8 cellular contexts compared by ENCODE assay signal in the genomic region with DNA sequence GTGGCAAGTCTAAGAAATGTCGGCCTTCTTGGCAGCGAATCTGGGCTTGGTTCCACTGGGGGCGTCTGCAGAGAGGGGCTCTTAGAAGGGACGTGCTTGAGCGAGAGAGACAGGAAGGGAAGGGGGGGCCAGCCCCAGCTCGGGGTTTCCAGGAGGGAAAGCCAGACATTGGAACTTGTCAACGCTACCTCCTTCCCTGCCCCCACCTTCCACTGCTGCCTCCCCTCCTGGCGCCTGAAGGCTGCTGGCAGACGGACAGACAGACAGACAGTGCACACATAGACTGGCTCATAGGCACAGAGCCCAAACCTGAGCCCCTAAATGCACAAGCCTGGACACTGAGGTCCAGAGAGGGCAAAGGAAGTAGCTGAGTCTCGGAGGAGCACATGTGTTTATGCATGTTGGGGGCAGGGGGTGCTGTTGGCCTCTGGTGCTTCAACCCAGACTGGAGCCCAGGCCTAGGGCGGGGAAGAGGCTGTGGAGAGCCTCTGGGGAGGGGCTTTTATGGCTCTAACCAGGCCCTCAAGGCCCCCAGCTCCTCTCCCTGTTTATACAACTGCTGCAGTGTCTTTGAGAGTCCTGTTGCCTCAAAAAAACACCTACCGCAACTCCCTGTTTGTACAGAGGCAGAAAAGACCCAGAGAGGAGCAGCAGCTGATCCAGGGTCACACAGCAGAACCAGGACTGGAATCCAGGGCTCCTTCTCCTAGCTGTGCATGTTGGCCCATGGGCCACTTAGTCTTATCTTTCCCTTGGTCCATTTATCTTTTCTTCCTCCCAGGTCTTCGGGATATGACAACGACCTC. TPM values are rescaled to one million over a fixed set of nuclear protein-coding genes. Genes with fewer than 3 reads are reported as not detected.
DNase-seq lines count a peak whose midpoint lies in the region; ATAC-seq and TF ChIP-seq lines count a peak whose summit lies in the region.

No MANE protein-coding gene starts in this region.

- H3K9me3 Mint-ChIP-seq in activated T-cell treated with anti-CD3 and anti-CD28 coated beads, Interleukin-2, amount 50 U/mL, for 4 hours: no peaks in the 10 kb centered on the region

- no peaks in the 10 kb centered on the region for H3K9me3 ChIP-seq in skeletal muscle tissue (ENCODE audit: control insufficient read depth in 3 of 3, low read length in 3 of 3)

- peak overlapping the region; percentile 9 for H3K4me3 ChIP-seq in fibroblast of the aortic adventitia (ENCODE audit: low read depth, low read length)
- peak overlapping the region; percentile 56 to 68 (median 66) for H3K4me3 ChIP-seq in skeletal muscle tissue (ENCODE audit: low read length in 3 of 3)

- ATAC-seq in activated T-cell treated with anti-CD3 and anti-CD28 coated beads, Interleukin-2, amount 50 U/mL, for 4 hours: peak; percentile 27 to 35

- DNase-seq in DMS79 (lab: John Stamatoyannopoulos, UW) (peak; percentile 74), NCI-H446 treated with DMSO at 0.1 percent for 48 hours (lab: John Stamatoyannopoulos, UW) (peak; percentile 86), fibroblast of the aortic adventitia (ENCODE audit: low read depth) (peak; percentile 51), AG08396 (ENCODE audit: low spot score) (no peak), NCI-H226 (no peak), NOMO-1 treated with dmso at 0.1 percent for 144 hours (lab: John Stamatoyannopoulos, UW; ENCODE audit: unreplicated experiment) (no peak)
- DNase-seq in activated T-cell treated with anti-CD3 and anti-CD28 coated beads, Interleukin-2, amount 50 U/mL, for 4 hours: peak; percentile 44

- H3K4me1 ChIP-seq in skeletal muscle tissue (ENCODE audit: control insufficient read depth in 3 of 3, insufficient read depth in 3 of 3, low read length in 3 of 3): peaks cover 85 to 93% (median 86%) of the 10 kb centered on the region in 3 donors

- TF ChIP-seq CTCF in fibroblast of the aortic adventitia (IDR thresholded peaks at IDR 0.05; ENCODE audit: insufficient read depth, low read length): peak; percentile 38

- H3K4me1 Mint-ChIP-seq in activated T-cell treated with anti-CD3 and anti-CD28 coated beads, Interleukin-2, amount 50 U/mL, for 4 hours (ENCODE audit: low read depth): peaks cover 75% of the 10 kb centered on the region

- H3K27ac ChIP-seq in skeletal muscle tissue (ENCODE audit: low read depth, low read length): peak overlapping the region; percentile 93

- no peaks in the 10 kb centered on the region for H3K36me3 Mint-ChIP-seq in activated T-cell treated with anti-CD3 and anti-CD28 coated beads, Interleukin-2, amount 50 U/mL, for 4 hours (ENCODE audit: insufficient read depth)

- H3K27me3 ChIP-seq in skeletal muscle tissue (ENCODE audit: control insufficient read depth in 3 of 3, insufficient read depth in 3 of 3, low read length in 3 of 3): no peaks in the 10 kb centered on the region

- peak overlapping the region; percentile 89 for H3K4me3 Mint-ChIP-seq in activated T-cell treated with anti-CD3 and anti-CD28 coated beads, Interleukin-2, amount 50 U/mL, for 4 hours

- H3K9ac ChIP-seq in skeletal muscle tissue (ENCODE audit: low read depth in 1 of 3, low read length in 3 of 3): peak overlapping the region; percentile 40 to 79 (median 52)

- H3K36me3 ChIP-seq in skeletal muscle tissue (ENCODE audit: control insufficient read depth in 3 of 3, insufficient read depth in 3 of 3, low read length in 3 of 3): no peaks in the 10 kb centered on the region

- no peaks in the 10 kb centered on the region for H3K27me3 Mint-ChIP-seq in activated T-cell treated with anti-CD3 and anti-CD28 coated beads, Interleukin-2, amount 50 U/mL, for 4 hours (ENCODE audit: low read depth)

RNA-seq across cellular contexts. Expression of a gene that starts 33.1 kb away (rescaled TPM):
- 10 to 100 TPM; 82.2 to 98.7 (median 87.1) TPM for total RNA-seq in activated T-cell treated with anti-CD3 and anti-CD28 coated beads, Interleukin-2, amount 50 U/mL, for 4 hours
- total RNA-seq in fibroblast of the aortic adventitia (ENCODE audit: low replicate concordance) (33.0 and 37.9 TPM in 2 replicates), skeletal muscle tissue (25.6 TPM)

Comparison
In these comparisons a context has a peak if more than half of its experiments do, and no peak if none do; other contexts are left out.
1. DNase-seq: peak in DMS79 (single experiment), NCI-H446 treated with DMSO at 0.1 percent for 48 hours (single experiment), activated T-cell treated with anti-CD3 and anti-CD28 coated beads, Interleukin-2, amount 50 U/mL, for 4 hours (single experiment) and fibroblast of the aortic adventitia (single experiment); none in AG08396 (single experiment), NCI-H226 (single experiment) and NOMO-1 treated with dmso at 0.1 percent for 144 hours (single experiment).